Comparison of ENCODE assay signal across 10 cellular contexts in genomic region chr9:22208846-22209585, GRCh38.
DNase-seq lines count a peak whose midpoint lies in the region; ATAC-seq and TF ChIP-seq lines count a peak whose summit lies in the region.
"Had no signal": no experiment of that assay in that cellular context is flagged by ENCODE, and none has a peak within 500 bp of the region (broad histone marks: within the 10 kb centered on the region; RNA-seq: fewer than 3 reads in every experiment).

No MANE protein-coding gene starts in this region.

- no peaks in the 10 kb centered on the region for H3K36me3 Mint-ChIP-seq in activated CD8-positive, alpha-beta T cell treated with anti-CD3 and anti-CD28 coated beads, Interleukin-2, amount 10 ng/mL, durations not matched to agents 7 days and 5 days (ENCODE audit: low read depth)

- H3K36me3 ChIP-seq in DND-41 (ENCODE audit: insufficient read depth, low read length): no peaks in the 10 kb centered on the region

- no peaks in the 10 kb centered on the region for H3K79me2 ChIP-seq in DND-41 (ENCODE audit: insufficient read depth, low read length)
- H3K79me2 ChIP-seq: parathyroid adenoma had no signal

- no peaks in the 10 kb centered on the region for H3K9me3 Mint-ChIP-seq in activated CD8-positive, alpha-beta T cell treated with anti-CD3 and anti-CD28 coated beads, Interleukin-2, amount 10 ng/mL, durations not matched to agents 7 days and 5 days (ENCODE audit: insufficient read depth)

- peak; percentile 18 for DNase-seq in DND-41
- peak; percentile 22 for DNase-seq in activated CD8-positive, alpha-beta T cell treated with anti-CD3 and anti-CD28 coated beads, Interleukin-2, amount 10 ng/mL, durations not matched to agents 7 days and 5 days
- peak; percentile 46 for DNase-seq in iris pigment epithelial cell (ENCODE audit: low read depth)
- DNase-seq in NK-92 (lab: John Stamatoyannopoulos, UW; ENCODE audit: unreplicated experiment): no peak
- DNase-seq in GM20000 (ENCODE audit: low spot score): no peak
- no peak for DNase-seq in NCI-H1436 (lab: John Stamatoyannopoulos, UW)
- DNase-seq in HK-2 (ENCODE audit: unreplicated experiment): no peak
- DNase-seq: T-helper 9 cell had no signal

- H3K27ac Mint-ChIP-seq in activated CD8-positive, alpha-beta T cell treated with anti-CD3 and anti-CD28 coated beads, Interleukin-2, amount 10 ng/mL, durations not matched to agents 7 days and 5 days: peak overlapping the region; percentile 72

- ATAC-seq in DND-41 (ENCODE audit: insufficient read depth, low read depth) (peak; percentile 84), HG03159 (IDR thresholded peaks at IDR 0.05; ENCODE audit: unreplicated experiment) (peak; percentile 58)
- ATAC-seq in activated CD8-positive, alpha-beta T cell treated with anti-CD3 and anti-CD28 coated beads, Interleukin-2, amount 10 ng/mL, durations not matched to agents 7 days and 5 days: peak; percentile 39

- H3K27me3 ChIP-seq in DND-41 (ENCODE audit: insufficient read depth, low read length, poor library complexity): no peaks in the 10 kb centered on the region

- CTCF ChIA-PET in activated CD8-positive, alpha-beta T cell treated with anti-CD3 and anti-CD28 coated beads, Interleukin-2, amount 10 ng/mL, durations not matched to agents 7 days and 5 days (lab: Charles Lee): no interaction called here

- H2AFZ ChIP-seq in DND-41 (ENCODE audit: low read depth, low read length): peak overlapping the region; percentile 66
- H2AFZ ChIP-seq: parathyroid adenoma had no signal

- H3K9ac ChIP-seq in DND-41 (ENCODE audit: low read depth, low read length): no peak overlapping the region
- H3K9ac ChIP-seq: parathyroid adenoma had no signal

- peak overlapping the region; percentile 55 for H3K4me2 ChIP-seq in DND-41 (ENCODE audit: insufficient read depth, low read length)

- H3K4me3 ChIP-seq in DND-41 (ENCODE audit: low read depth in 1 of 2, low read length in 2 of 2): peak overlapping the region in 1 of 2 experiments; percentile 13; a peak in 2 of 4 replicates

- no peak for TF ChIP-seq CTCF in DND-41 (IDR thresholded peaks at IDR 0.05; ENCODE audit: borderline replicate concordance, extremely low read depth, low read length, poor library complexity, severe bottlenecking)
- TF ChIP-seq CTCF in GM20000 (IDR thresholded peaks at IDR 0.05; ENCODE audit: extremely low read depth, missing control alignments): no peak

- peaks cover 13% of the 10 kb centered on the region for H3K4me1 ChIP-seq in DND-41 (ENCODE audit: insufficient read depth, low read length)
- H3K4me1 ChIP-seq: parathyroid adenoma had no signal

- peaks cover 8% of the 10 kb centered on the region for H3K27me3 Mint-ChIP-seq in activated CD8-positive, alpha-beta T cell treated with anti-CD3 and anti-CD28 coated beads, Interleukin-2, amount 10 ng/mL, durations not matched to agents 7 days and 5 days (ENCODE audit: low read depth)

- H4K20me1 ChIP-seq in DND-41 (ENCODE audit: insufficient read depth, low read length): no peaks in the 10 kb centered on the region

- peaks cover 17% of the 10 kb centered on the region for H3K4me1 Mint-ChIP-seq in activated CD8-positive, alpha-beta T cell treated with anti-CD3 and anti-CD28 coated beads, Interleukin-2, amount 10 ng/mL, durations not matched to agents 7 days and 5 days (ENCODE audit: low read depth)

- POLR2A ChIA-PET in activated CD8-positive, alpha-beta T cell treated with anti-CD3 and anti-CD28 coated beads, Interleukin-2, amount 10 ng/mL, durations not matched to agents 7 days and 5 days (lab: Charles Lee): no interaction called here

- peak overlapping the region; percentile 51 for H3K27ac ChIP-seq in DND-41 (ENCODE audit: low read length)
- H3K27ac ChIP-seq: parathyroid adenoma had no signal

- no peaks in the 10 kb centered on the region for H3K9me3 ChIP-seq in DND-41 (ENCODE audit: insufficient read depth, low read length, severe bottlenecking)

- peak overlapping the region; percentile 34 for H3K4me3 Mint-ChIP-seq in activated CD8-positive, alpha-beta T cell treated with anti-CD3 and anti-CD28 coated beads, Interleukin-2, amount 10 ng/mL, durations not matched to agents 7 days and 5 days

Comparison
In these comparisons a context has a peak if more than half of its experiments do, and no peak if none do; other contexts are left out.
1. DNase-seq: peak in DND-41 (single experiment), activated CD8-positive, alpha-beta T cell treated with anti-CD3 and anti-CD28 coated beads, Interleukin-2, amount 10 ng/mL, durations not matched to agents 7 days and 5 days (single experiment) and iris pigment epithelial cell (single experiment); none in NK-92 (single experiment), GM20000 (single experiment), NCI-H1436 (single experiment) and HK-2 (single experiment).
2. Peak in every context shown above with its lines, with median percentiles within 50 percentile points of each other: ATAC-seq.